Comparison of ENCODE assay signal across 8 cellular contexts in the genomic region with DNA sequence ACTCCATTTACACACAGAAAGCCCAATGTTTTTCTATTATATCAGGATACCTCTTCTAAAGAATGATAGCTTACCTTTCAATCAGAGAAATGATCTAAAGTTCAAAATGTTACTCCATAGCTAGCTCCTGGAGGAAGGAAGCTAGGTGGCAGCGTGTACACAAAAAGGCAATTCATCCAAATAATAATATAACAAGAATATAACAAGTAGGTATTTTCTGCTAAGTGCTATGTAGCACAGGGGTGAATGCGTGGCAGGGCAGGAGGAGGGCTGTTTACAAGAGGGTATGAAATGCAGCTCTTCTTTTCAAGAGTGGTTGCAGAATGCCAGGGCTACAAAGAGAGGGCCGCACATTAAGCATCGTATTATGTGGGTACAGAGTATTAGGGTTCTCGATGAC. TPM values are rescaled to one million over a fixed set of nuclear protein-coding genes. Genes with fewer than 3 reads are reported as not detected.
DNase-seq lines count a peak whose midpoint lies in the region; ATAC-seq, FAIRE-seq and TF ChIP-seq lines count a peak whose summit lies in the region.

No MANE protein-coding gene starts in this region.

- H3K27me3 ChIP-seq in KMS-11 (ENCODE audit: insufficient read depth, low read depth) = no peaks in the 10 kb centered on the region
- H3K27me3 ChIP-seq in bronchial epithelial cell (ENCODE audit: control insufficient read depth, insufficient read depth, low read length) = no peaks in the 10 kb centered on the region

- H3K4me2 ChIP-seq in KMS-11 = peak overlapping the region; percentile 71; the same call in 1 of the 2 replicates

- H3K27me3 Mint-ChIP-seq in mesothelial cell of epicardium (ENCODE audit: low read depth) = no peaks in the 10 kb centered on the region

- peak overlapping the region; percentile 60; the same call in 1 of the 2 replicates for H3K27ac ChIP-seq in KMS-11

- H3K4me3 ChIP-seq in KMS-11 (IDR thresholded peaks at IDR 0.05; ENCODE audit: insufficient read depth, low read depth, low read length) = no peak overlapping the region
- H3K4me3 ChIP-seq in bronchial epithelial cell (ENCODE audit: low read depth, low read length) = peak overlapping the region; percentile 66

- no peak for FAIRE-seq in bronchial epithelial cell (lab: Jason Lieb, UNC)

- H3K4me1 ChIP-seq in KMS-11 (ENCODE audit: low read depth, poor library complexity, severe bottlenecking) = no peaks in the 10 kb centered on the region

- H3K36me3 ChIP-seq in KMS-11 (ENCODE audit: insufficient read depth) = no peaks in the 10 kb centered on the region
- no peaks in the 10 kb centered on the region for H3K36me3 ChIP-seq in bronchial epithelial cell (ENCODE audit: control insufficient read depth, insufficient read depth, low read length)

- H3K36me3 Mint-ChIP-seq in mesothelial cell of epicardium = no peaks in the 10 kb centered on the region

- H3K9me3 Mint-ChIP-seq in mesothelial cell of epicardium = no peaks in the 10 kb centered on the region

- peak overlapping the region; percentile 39; the same call in 1 of the 2 replicates for H3K9ac ChIP-seq in KMS-11

- H3K4me1 Mint-ChIP-seq in mesothelial cell of epicardium = peaks cover 44% of the 10 kb centered on the region

- H2AFZ ChIP-seq in KMS-11 (ENCODE audit: low read depth) = peak overlapping the region; percentile 94

- no peaks in the 10 kb centered on the region for H3K79me2 ChIP-seq in KMS-11 (ENCODE audit: insufficient read depth, low read depth)

- no peak for DNase-seq in bronchial epithelial cell (ENCODE audit: low read depth)
- no peak for DNase-seq in mesothelial cell of epicardium (ENCODE audit: low spot score in 2 of 2, unreplicated experiment in 2 of 2)
- no peak for DNase-seq in activated CD4-positive, CD25-positive, alpha-beta regulatory T cell treated with anti-CD3 and anti-CD28 coated beads, Interleukin-2, amount 50 U/mL, for 72 hours
- DNase-seq in T-helper 9 cell = no peak
- no peak for DNase-seq in activated CD8-positive, alpha-beta memory T cell treated with anti-CD3 and anti-CD28 coated beads, Interleukin-2, amount 50 U/mL, for 4 hours
- no peak for DNase-seq in GM19238 (ENCODE audit: insufficient read length, low spot score)

- peak overlapping the region; percentile 91 for H3K4me3 Mint-ChIP-seq in mesothelial cell of epicardium

- H3K27ac Mint-ChIP-seq in mesothelial cell of epicardium = peak overlapping the region; percentile 98

- TF ChIP-seq CTCF in KMS-11 (conservative IDR thresholded peaks at IDR 0.05; ENCODE audit: low read depth, low read length) = no peak
- no peak for TF ChIP-seq CTCF in bronchial epithelial cell (IDR thresholded peaks at IDR 0.05; ENCODE audit: insufficient read depth, low read length, severe bottlenecking)
- no peak for TF ChIP-seq CTCF in mesothelial cell of epicardium (IDR thresholded peaks at IDR 0.05; ENCODE audit: unreplicated experiment)

- ATAC-seq in GM18909 (IDR thresholded peaks at IDR 0.05; ENCODE audit: poor library complexity, unreplicated experiment) = peak; percentile 4

- no peaks in the 10 kb centered on the region for H4K20me1 ChIP-seq in KMS-11 (ENCODE audit: insufficient read depth)

RNA-seq across cellular contexts. Expression of a gene that starts 0.7 kb away (rescaled TPM):
- 7.4 and 17.1 TPM in 2 replicates for total RNA-seq in bronchial epithelial cell
- 6.2 to 6.6 TPM (median 6.6 TPM) in 3 replicates for total RNA-seq in mesothelial cell of epicardium

RNA-seq across cellular contexts. Expression of a gene that starts 50.9 kb away (rescaled TPM):
- under 0.01 and 0.13 TPM in 2 replicates for total RNA-seq in bronchial epithelial cell
- total RNA-seq in mesothelial cell of epicardium = 2.5 to 3.3 TPM (median 3.2 TPM) in 3 replicates
